10 cellular contexts compared by ENCODE assay signal in genomic region chr2:171957061-171957460, GRCh38. TPM values are rescaled to one million over a fixed set of nuclear protein-coding genes. Genes with fewer than 3 reads are reported as not detected.
DNase-seq lines count a peak whose midpoint lies in the region; ATAC-seq lines count a peak whose summit lies in the region.
"Had no signal": no experiment of that assay in that cellular context is flagged by ENCODE, and none has a peak within 500 bp of the region (broad histone marks: within the 10 kb centered on the region; RNA-seq: fewer than 3 reads in every experiment).

No MANE protein-coding gene starts in this region.

- H3K9me3 ChIP-seq in HAP-1 = no peaks in the 10 kb centered on the region

- H3K4me3 ChIP-seq in HAP-1 = no peak overlapping the region

- H3K27me3 ChIP-seq in HAP-1 (ENCODE audit: low read depth) = no peaks in the 10 kb centered on the region

- peak; percentile 8 for DNase-seq in ELF-1 (ENCODE audit: low read depth, low spot score)
- peak; percentile 4 for DNase-seq in HT1080 (ENCODE audit: low read depth)
- DNase-seq in RPMI8226 = peak; percentile 11
- peak; percentile 3 for DNase-seq in left kidney (ENCODE audit: low read depth, low spot score)
- no peak for DNase-seq in NCI-H2081 treated with DMSO at 0.1 percent for 48 hours (lab: John Stamatoyannopoulos, UW)
- no peak for DNase-seq in HAP-1 (ENCODE audit: low spot score in 2 of 2)
- no peak for DNase-seq in DMS79 treated with DMSO at 0.1 percent for 48 hours (lab: John Stamatoyannopoulos, UW)
- DNase-seq: activated CD4-positive, alpha-beta T cell treated with anti-CD3 and anti-CD28 coated beads, Interleukin-2, amount 10 ng/mL, durations not matched to agents 24 days and 14 days had no signal

- H3K4me1 ChIP-seq in HAP-1 = no peaks in the 10 kb centered on the region

- no peak for ATAC-seq in GM21717 (IDR thresholded peaks at IDR 0.05; ENCODE audit: unreplicated experiment)
- ATAC-seq: stimulated activated effector memory CD8-positive, alpha-beta T cell treated with anti-CD3 and anti-CD28 coated beads, Interleukin-12 subunit alpha, Interleukin-12 subunit beta, amount 100 ng/mL, for 72 hours had no signal

- in situ Hi-C loops in HAP-1 (cut with MboI; ENCODE audit: low sequenced_read_pairs) = no loop called here

- peaks cover 7% of the 10 kb centered on the region for H3K36me3 ChIP-seq in HAP-1 (replicated peaks)

RNA-seq across cellular contexts. Expression of gene HAT1, which starts 34.8 kb away (rescaled TPM):
- total RNA-seq in HT1080 (2014; rRNA removed; shearing (Covaris generic)) = 76.0 and 85.5 TPM in 2 replicates
- 85.4 and 87.9 TPM in 2 replicates for polyA plus RNA-seq in HT1080 (2015; cell fraction: cytosol; rRNA removed)
- 95.7 and 120 TPM in 2 replicates for polyA plus RNA-seq in HT1080 (2015; cell fraction: nucleus; rRNA removed)

RNA-seq across cellular contexts. Expression of gene METAP1D, which starts 42.7 kb away (rescaled TPM):
- 9.5 and 10.7 TPM in 2 replicates for total RNA-seq in HT1080 (2014; rRNA removed; shearing (Covaris generic))
- 7.8 and 8.1 TPM in 2 replicates for polyA plus RNA-seq in HT1080 (2015; cell fraction: cytosol; rRNA removed)
- polyA plus RNA-seq in HT1080 (2015; cell fraction: nucleus; rRNA removed) = 26.6 and 33.4 TPM in 2 replicates

Comparison
In these comparisons a context has a peak if more than half of its experiments do, and no peak if none do; other contexts are left out.
1. DNase-seq: peak in ELF-1 (single experiment), HT1080 (single experiment), RPMI8226 (single experiment) and left kidney (single experiment); none in NCI-H2081 treated with DMSO at 0.1 percent for 48 hours (single experiment), HAP-1 (0 of 2) and DMS79 treated with DMSO at 0.1 percent for 48 hours (single experiment).